In genomic region chr9:86434039-86434726, GRCh38 we compare ENCODE assay signal across 8 cellular contexts.
DNase-seq lines count a peak whose midpoint lies in the region; ATAC-seq, FAIRE-seq and TF ChIP-seq lines count a peak whose summit lies in the region.

No MANE protein-coding gene starts in this region.

- TF ChIP-seq POLR2A in GM12891 (IDR thresholded peaks at IDR 0.05; ENCODE audit: low read depth, low read length), result no peak
- no peak for TF ChIP-seq POLR2A in body of pancreas (IDR thresholded peaks at IDR 0.05)
- TF ChIP-seq POLR2A in suprapubic skin (IDR thresholded peaks at IDR 0.05), result no peak

- WGBS in body of pancreas, 2 donors, result 44 to 55% methylated on average over 9 of the region's 9 CpGs
- 33% methylated on average over 9 of the region's 9 CpGs for WGBS in suprapubic skin

- H3K9me3 ChIP-seq in body of pancreas (no peaks in the 10 kb centered on the region), suprapubic skin (no peaks in the 10 kb centered on the region)

- FAIRE-seq in GM12891 (lab: Jason Lieb, UNC) (peak; percentile 51), islet of Langerhans (lab: Jason Lieb, UNC) (peak; percentile 99)

- no peak overlapping the region for H3K4me3 ChIP-seq in body of pancreas
- H3K4me3 ChIP-seq in suprapubic skin, result no peak overlapping the region

- in situ Hi-C loops in ACHN (cut with HindIII; ENCODE audit: low pct_ligation_motif_present, low pct_unique_long_range_greater_than_20kb, low sequenced_read_pairs), result no loop called here

- peak; percentile 77 for ATAC-seq in body of pancreas

- TF ChIP-seq CTCF in body of pancreas (IDR thresholded peaks at IDR 0.05) (peak; percentile 44 to 90 (median 81)), suprapubic skin (IDR thresholded peaks at IDR 0.05) (peak; percentile 44 to 60)

- H3K27me3 ChIP-seq in body of pancreas (no peaks in the 10 kb centered on the region), suprapubic skin (no peaks in the 10 kb centered on the region)

- DNase-seq in ACHN (peak; percentile 41), GM12891 (ENCODE audit: insufficient read length, low spot score) (peak; percentile 17), NCI-H226 (peak; percentile 76), body of pancreas (peak in 2 of 4 donors; percentile 17 to 40), suprapubic skin (ENCODE audit: low spot score in 2 of 2) (peak in 1 of 2 donors; percentile 81), NCI-H128 (lab: John Stamatoyannopoulos, UW; ENCODE audit: unreplicated experiment) (no peak), NK-92 (lab: John Stamatoyannopoulos, UW; ENCODE audit: unreplicated experiment) (no peak)

- no peaks in the 10 kb centered on the region for H3K36me3 ChIP-seq in body of pancreas (replicated peaks in 1 of 2; ENCODE audit: insufficient read depth in 1 of 2, low read depth in 2 of 2)
- H3K36me3 ChIP-seq in suprapubic skin, result no peaks in the 10 kb centered on the region

- intact Hi-C loops in body of pancreas (cut with DNase I), result loop anchor here (10.0 kb wide), 1 partner anchor 891 kb away; no protein-coding TSS in a partner anchor

- TF ChIP-seq EP300 in suprapubic skin (IDR thresholded peaks at IDR 0.05), result no peak

- H3K4me1 ChIP-seq in body of pancreas (no peaks in the 10 kb centered on the region), suprapubic skin (peaks cover 5% of the 10 kb centered on the region)

- H3K27ac ChIP-seq in body of pancreas (no peak overlapping the region), suprapubic skin (peak overlapping the region; percentile 19)

TF ChIP-seq in GM12891, 5 proteins besides CTCF, POLR2A, EP300 and RAD21:
- TF ChIP-seq TAF1 (IDR thresholded peaks at IDR 0.05; ENCODE audit: low read depth, low read length) (no peak), PAX5 (IDR thresholded peaks at IDR 0.05; ENCODE audit: insufficient read depth, low read length, severe bottlenecking) (no peak), POU2F2 (IDR thresholded peaks at IDR 0.05; ENCODE audit: low read depth, low read length) (no peak), SPI1 (IDR thresholded peaks at IDR 0.05; ENCODE audit: low read depth, low read length) (no peak), POLR2AphosphoS5 (IDR thresholded peaks at IDR 0.05; ENCODE audit: low read depth, low read length) (no peak)

Comparison
In these comparisons a context has a peak if more than half of its experiments do, and no peak if none do; other contexts are left out.
1. DNase-seq: peak in ACHN (single experiment), GM12891 (single experiment) and NCI-H226 (single experiment); none in NCI-H128 (single experiment) and NK-92 (single experiment).